In the genomic region with DNA sequence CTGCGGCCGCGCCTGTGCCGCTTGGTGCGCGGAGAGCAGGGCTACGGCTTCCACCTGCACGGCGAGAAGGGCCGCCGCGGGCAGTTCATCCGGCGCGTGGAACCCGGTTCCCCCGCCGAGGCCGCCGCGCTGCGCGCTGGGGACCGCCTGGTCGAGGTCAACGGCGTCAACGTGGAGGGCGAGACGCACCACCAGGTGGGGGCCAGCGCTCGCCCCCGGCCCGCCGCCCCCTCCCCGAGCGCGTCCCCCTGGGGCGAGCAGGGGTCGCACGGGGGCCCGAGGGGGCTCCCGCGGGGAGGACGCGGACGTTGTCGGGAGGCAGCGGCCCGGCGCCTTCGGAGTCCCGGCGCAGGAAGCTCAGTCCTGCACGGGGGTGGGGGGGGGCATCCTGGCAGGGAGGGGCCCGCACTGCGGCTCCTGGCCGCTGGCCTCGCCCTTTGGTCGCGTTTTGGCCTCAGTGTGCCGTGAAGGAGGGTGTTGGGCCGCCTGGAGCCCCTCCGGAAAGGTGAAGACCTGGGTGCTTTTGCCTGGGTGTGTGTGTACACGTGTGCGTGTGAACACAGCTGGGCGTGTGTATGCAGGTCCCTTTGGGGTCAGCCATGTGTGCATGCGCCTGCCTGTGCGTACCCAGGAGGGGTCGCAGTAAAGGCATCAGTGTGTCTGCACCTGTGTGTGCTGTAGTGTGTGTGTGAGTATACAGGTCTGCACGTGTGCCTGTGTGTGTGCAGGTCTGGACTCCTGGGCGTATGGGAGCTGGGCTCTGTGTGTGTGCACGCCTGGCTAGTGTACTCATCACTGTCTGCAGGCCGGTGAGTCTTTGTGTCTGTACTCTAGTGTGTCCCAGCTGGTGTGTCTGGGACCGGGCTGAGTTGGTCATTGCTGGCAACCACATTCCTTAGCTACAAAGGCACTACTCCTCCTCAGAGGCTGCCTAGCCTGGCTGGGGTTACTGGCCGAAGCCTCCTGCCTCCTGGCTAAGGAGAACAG, we compare ENCODE assay signal across 8 cellular contexts. TPM values are rescaled to one million over a fixed set of nuclear protein-coding genes. Genes with fewer than 3 reads are reported as not detected.
DNase-seq lines count a peak whose midpoint lies in the region; ATAC-seq and TF ChIP-seq lines count a peak whose summit lies in the region.

No MANE protein-coding gene starts in this region.

- no peak overlapping the region for H2AFZ ChIP-seq in ACC112 (ENCODE audit: low read length, unreplicated experiment)
- H2AFZ ChIP-seq in smooth muscle cell (ENCODE audit: low read depth) = no peak overlapping the region

- H3K27me3 ChIP-seq in ACC112 (ENCODE audit: insufficient read depth, low read length) (no peaks in the 10 kb centered on the region), smooth muscle cell (ENCODE audit: low read depth) (no peaks in the 10 kb centered on the region)

- DNase-seq in HFF-Myc (ENCODE audit: extremely low read depth, low read depth) (no peak), smooth muscle cell (lab: John Stamatoyannopoulos, UW; ENCODE audit: unreplicated experiment) (no peak), GM19238 (ENCODE audit: insufficient read length, low spot score) (no peak), HuH-7 (ENCODE audit: low spot score) (no peak)
- peak; percentile 71 for DNase-seq in activated effector memory CD4-positive, alpha-beta T cell treated with anti-CD3 and anti-CD28 coated beads, Interleukin-2, amount 50 U/mL, for 16 hours

- ATAC-seq in GM21619 (IDR thresholded peaks at IDR 0.05; ENCODE audit: unreplicated experiment) = no peak

- WGBS in smooth muscle cell (ENCODE audit: low lambda C conversion rate) = 16% methylated on average over 35 of the region's 76 CpGs

- no peaks in the 10 kb centered on the region for H3K79me2 ChIP-seq in ACC112 (ENCODE audit: control insufficient read depth, insufficient read depth, low read length, unreplicated experiment)
- H3K79me2 ChIP-seq in smooth muscle cell (ENCODE audit: low read depth) = peaks cover 15% of the 10 kb centered on the region

- H3K4me3 ChIP-seq in ACC112 (ENCODE audit: low read depth, low read length) (peak overlapping the region; percentile 79), HFF-Myc (replicated peaks; ENCODE audit: low read depth, low read length) (peak overlapping the region; percentile 64), iPS-11a (ENCODE audit: low read depth, low read length) (peak overlapping the region; percentile 17), smooth muscle cell (peak overlapping the region; percentile 78)

- H3K9ac ChIP-seq in smooth muscle cell (ENCODE audit: low read depth) = peak overlapping the region; percentile 43

- no peaks in the 10 kb centered on the region for H3K36me3 ChIP-seq in ACC112 (ENCODE audit: insufficient read depth, low read length)
- H3K36me3 ChIP-seq in smooth muscle cell (ENCODE audit: low read depth) = no peaks in the 10 kb centered on the region

- peaks cover 12% of the 10 kb centered on the region for H4K20me1 ChIP-seq in smooth muscle cell (ENCODE audit: low read depth)

- peak; percentile 6 for TF ChIP-seq CTCF in HFF-Myc (IDR thresholded peaks at IDR 0.05; ENCODE audit: low read depth, low read length, missing control alignments)
- TF ChIP-seq CTCF in smooth muscle cell (IDR thresholded peaks at IDR 0.05; ENCODE audit: borderline replicate concordance, insufficient read depth, poor library complexity, severe bottlenecking) = no peak

- no peaks in the 10 kb centered on the region for H3K9me3 ChIP-seq in smooth muscle cell (replicated peaks; ENCODE audit: low read depth)

- H3K4me2 ChIP-seq in smooth muscle cell = peak overlapping the region; percentile 98

- no peak overlapping the region for H3K27ac ChIP-seq in ACC112 (ENCODE audit: low read depth, low read length)
- peak overlapping the region; percentile 45 for H3K27ac ChIP-seq in smooth muscle cell (ENCODE audit: low read depth)

- peaks cover 4% of the 10 kb centered on the region for H3K4me1 ChIP-seq in ACC112 (ENCODE audit: control insufficient read depth, insufficient read depth, low read length, unreplicated experiment)
- peaks cover 13% of the 10 kb centered on the region for H3K4me1 ChIP-seq in smooth muscle cell (ENCODE audit: low read depth)

- no peaks in the 10 kb centered on the region for H3F3A ChIP-seq in smooth muscle cell (ENCODE audit: low read depth)

RNA-seq across cellular contexts. Expression of a gene that starts 0.6 kb away (rescaled TPM):
- total RNA-seq in smooth muscle cell = 14.4 and 21.8 TPM in 2 replicates
- polyA plus RNA-seq in smooth muscle cell = 40.2 and 56.8 TPM in 2 replicates

RNA-seq across cellular contexts. Expression of a gene that starts 7.7 kb away (rescaled TPM):
- total RNA-seq in smooth muscle cell = 13.1 and 30.9 TPM in 2 replicates
- 185 and 193 TPM in 2 replicates for polyA plus RNA-seq in smooth muscle cell

RNA-seq across cellular contexts. Expression of a gene that starts 17.7 kb away (rescaled TPM):
- 23.2 and 27.2 TPM in 2 replicates for total RNA-seq in smooth muscle cell
- polyA plus RNA-seq in smooth muscle cell = 27.9 and 32.7 TPM in 2 replicates

RNA-seq across cellular contexts. Expression of a gene that starts 20.3 kb away (rescaled TPM):
- 14.6 and 23.8 TPM in 2 replicates for total RNA-seq in smooth muscle cell
- polyA plus RNA-seq in smooth muscle cell = 36.5 and 39.3 TPM in 2 replicates

RNA-seq across cellular contexts. Expression of a gene that starts 20.5 kb away (rescaled TPM):
- total RNA-seq in smooth muscle cell = 29.7 and 64.5 TPM in 2 replicates
- 74.7 and 110 TPM in 2 replicates for polyA plus RNA-seq in smooth muscle cell

Comparison
In these comparisons a context has a peak if more than half of its experiments do, and no peak if none do; other contexts are left out.
1. H3K4me3 ChIP-seq: peak in every context shown above with its lines; median percentile 79 in ACC112; 78 in smooth muscle cell; 64 in HFF-Myc; 17 in iPS-11a.